Comparison of ENCODE assay signal across 14 cellular contexts in the genomic region with DNA sequence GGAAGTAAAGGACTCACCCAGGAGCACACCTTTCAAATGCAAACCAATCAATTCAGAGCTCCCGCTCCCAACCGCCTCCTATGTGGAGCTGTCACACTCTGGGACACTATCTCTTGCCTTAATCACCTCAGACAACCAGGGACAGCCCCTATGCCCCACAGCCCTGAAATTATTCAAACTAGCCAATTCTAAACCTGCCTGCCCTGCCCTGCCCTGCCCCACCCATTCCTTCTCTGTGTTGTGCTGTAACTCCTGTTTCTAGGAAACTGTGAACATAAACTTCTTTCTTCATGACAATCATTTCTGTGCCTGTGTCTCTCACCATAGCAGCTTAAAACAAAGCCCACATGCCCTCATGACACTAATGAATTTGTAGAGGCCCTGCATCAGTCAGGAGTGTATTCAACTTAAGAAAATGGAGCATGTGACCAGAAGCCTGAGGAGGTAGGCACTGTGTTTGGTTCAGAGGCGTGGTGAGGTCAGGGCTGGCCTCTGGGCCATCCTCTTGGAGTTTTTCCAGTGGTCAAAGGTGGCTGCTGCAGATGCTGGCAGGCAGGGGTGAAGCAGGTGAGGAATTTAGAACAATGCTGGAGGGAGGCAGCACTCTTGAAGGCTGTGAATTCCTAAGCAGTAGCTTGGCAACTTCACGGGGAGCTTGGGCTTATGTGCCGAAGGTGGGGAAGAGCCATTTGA.
DNase-seq lines count a peak whose midpoint lies in the region; TF ChIP-seq lines count a peak whose summit lies in the region.
"Had no signal": no experiment of that assay in that cellular context is flagged by ENCODE, and none has a peak within 500 bp of the region (broad histone marks: within the 10 kb centered on the region; RNA-seq: fewer than 3 reads in every experiment).

No MANE protein-coding gene starts in this region.

- no peaks in the 10 kb centered on the region for H3K36me3 Mint-ChIP-seq in Caco-2 (ENCODE audit: insufficient read depth, unreplicated experiment)
- H3K36me3 Mint-ChIP-seq in dendritic cell treated with granulocyte-macrophage colony-stimulating factor and Interleukin-4, amounts not matched to agents 40 ng/mL and 50 ng/mL, for 4 days (ENCODE audit: low read depth): no peaks in the 10 kb centered on the region

- H3K4me2 ChIP-seq in MM.1S (ENCODE audit: low read depth, low read length): no peak overlapping the region
- H3K4me2 ChIP-seq in neuronal stem cell (ENCODE audit: insufficient read depth, low read length, poor library complexity, severe bottlenecking): no peak overlapping the region

- no peaks in the 10 kb centered on the region for H3K79me1 ChIP-seq in neuronal stem cell (ENCODE audit: low read depth, low read length)

- no peaks in the 10 kb centered on the region for H3K9me3 ChIP-seq in Caco-2
- H3K9me3 ChIP-seq in HUES64 (ENCODE audit: insufficient read depth, low read depth, low read length): no peaks in the 10 kb centered on the region
- no peaks in the 10 kb centered on the region for H3K9me3 ChIP-seq in mucosa of rectum (ENCODE audit: control insufficient read depth in 2 of 2, low read length in 2 of 2)
- no peaks in the 10 kb centered on the region for H3K9me3 ChIP-seq in MM.1S (replicated peaks; ENCODE audit: insufficient read depth, low read length)
- no peaks in the 10 kb centered on the region for H3K9me3 ChIP-seq in neuronal stem cell (replicated peaks in 1 of 2; ENCODE audit: control insufficient read depth in 2 of 2, insufficient read depth in 1 of 2, low read depth in 1 of 2, low read length in 2 of 2)
- H3K9me3 ChIP-seq: heart right ventricle had no signal

- intact Hi-C loops in Caco-2 (cut with micrococcal nuclease; ENCODE audit: unreplicated experiment): no loop called here
- intact Hi-C loops in dendritic cell treated with granulocyte-macrophage colony-stimulating factor and Interleukin-4, amounts not matched to agents 40 ng/mL and 50 ng/mL, for 4 days (cut with micrococcal nuclease): no loop called here

- no peak overlapping the region for H3K14ac ChIP-seq in neuronal stem cell (ENCODE audit: low read length)

- H3K27ac ChIP-seq in HUES64 (ENCODE audit: low read depth, low read length) (peak overlapping the region; percentile 27; the same call in 1 of the 2 replicates), mucosa of rectum (ENCODE audit: low read depth in 2 of 2, low read length in 2 of 2) (peak overlapping the region; percentile 83 to 89), MM.1S (ENCODE audit: low read length) (no peak overlapping the region), neuronal stem cell (replicated peaks; ENCODE audit: low read length) (no peak overlapping the region)

- peaks cover 17% of the 10 kb centered on the region for H3K4me1 ChIP-seq in Caco-2
- H3K4me1 ChIP-seq in HUES64 (ENCODE audit: insufficient read depth, low read length): peaks cover 30% of the 10 kb centered on the region
- H3K4me1 ChIP-seq in mucosa of rectum (ENCODE audit: control insufficient read depth in 2 of 2, insufficient read depth in 2 of 2, low read length in 2 of 2): peaks cover 19 to 39% of the 10 kb centered on the region in 2 donors
- H3K4me1 ChIP-seq in MM.1S (ENCODE audit: low read length): peaks cover 29% of the 10 kb centered on the region
- H3K4me1 ChIP-seq in neuronal stem cell (ENCODE audit: control insufficient read depth in 2 of 2, insufficient read depth in 1 of 2, low read depth in 1 of 2, low read length in 2 of 2): peaks cover 8 to 21% of the 10 kb centered on the region in 2 donors

- H3K4me3 Mint-ChIP-seq in Caco-2 (ENCODE audit: unreplicated experiment): peak overlapping the region; percentile 13
- no peak overlapping the region for H3K4me3 Mint-ChIP-seq in dendritic cell treated with granulocyte-macrophage colony-stimulating factor and Interleukin-4, amounts not matched to agents 40 ng/mL and 50 ng/mL, for 4 days

- no peak overlapping the region for H2AK5ac ChIP-seq in neuronal stem cell (ENCODE audit: low read depth, low read length)

- H3K27ac Mint-ChIP-seq in Caco-2 (ENCODE audit: unreplicated experiment): peak overlapping the region; percentile 74
- peak overlapping the region; percentile 77 for H3K27ac Mint-ChIP-seq in dendritic cell treated with granulocyte-macrophage colony-stimulating factor and Interleukin-4, amounts not matched to agents 40 ng/mL and 50 ng/mL, for 4 days

- no peaks in the 10 kb centered on the region for H3K9me2 ChIP-seq in MM.1S (replicated peaks; ENCODE audit: insufficient read depth, low read length)

- H3K9me3 Mint-ChIP-seq in Caco-2 (ENCODE audit: unreplicated experiment): peaks cover 8% of the 10 kb centered on the region
- no peaks in the 10 kb centered on the region for H3K9me3 Mint-ChIP-seq in dendritic cell treated with granulocyte-macrophage colony-stimulating factor and Interleukin-4, amounts not matched to agents 40 ng/mL and 50 ng/mL, for 4 days

- H3K27me3 Mint-ChIP-seq in Caco-2 (ENCODE audit: insufficient read depth, unreplicated experiment): no peaks in the 10 kb centered on the region
- H3K27me3 Mint-ChIP-seq in dendritic cell treated with granulocyte-macrophage colony-stimulating factor and Interleukin-4, amounts not matched to agents 40 ng/mL and 50 ng/mL, for 4 days: peaks cover 2% of the 10 kb centered on the region

- peaks cover 22% of the 10 kb centered on the region for H3K4me1 Mint-ChIP-seq in Caco-2 (ENCODE audit: low read depth, unreplicated experiment)
- H3K4me1 Mint-ChIP-seq in dendritic cell treated with granulocyte-macrophage colony-stimulating factor and Interleukin-4, amounts not matched to agents 40 ng/mL and 50 ng/mL, for 4 days (ENCODE audit: low read depth): peaks cover 43% of the 10 kb centered on the region

- no peaks in the 10 kb centered on the region for H3K79me2 ChIP-seq in MM.1S (ENCODE audit: low read length)

- H3K18ac ChIP-seq in neuronal stem cell (ENCODE audit: low read length): no peak overlapping the region

- H3K36me3 ChIP-seq in Caco-2 (ENCODE audit: control insufficient read depth, insufficient read depth, low read length) (no peaks in the 10 kb centered on the region), HUES64 (ENCODE audit: insufficient read depth, low read length) (no peaks in the 10 kb centered on the region), mucosa of rectum (ENCODE audit: control insufficient read depth in 2 of 2, insufficient read depth in 2 of 2, low read length in 2 of 2) (no peaks in the 10 kb centered on the region), MM.1S (replicated peaks; ENCODE audit: insufficient read depth, low read length) (no peaks in the 10 kb centered on the region), neuronal stem cell (replicated peaks in 1 of 2; ENCODE audit: control insufficient read depth in 2 of 2, insufficient read depth in 2 of 2, low read length in 2 of 2) (no peaks in the 10 kb centered on the region)
- H3K36me3 ChIP-seq: heart right ventricle had no signal

- H3F3A ChIP-seq in MM.1S (ENCODE audit: insufficient read depth, low read length): peaks cover 19% of the 10 kb centered on the region

- H3K23ac ChIP-seq in neuronal stem cell (ENCODE audit: low read depth, low read length, poor library complexity): no peak overlapping the region

- H2BK15ac ChIP-seq in neuronal stem cell (ENCODE audit: low read length): no peak overlapping the region

- H4K8ac ChIP-seq in neuronal stem cell (ENCODE audit: low read depth, low read length): no peak overlapping the region

- no peak overlapping the region for H2BK5ac ChIP-seq in neuronal stem cell (ENCODE audit: low read length)

- no peak overlapping the region for H2BK120ac ChIP-seq in neuronal stem cell (ENCODE audit: low read depth, low read length)

- BruUV-seq in Caco-2 (replicated peaks; lab: Mats Ljungman, UMichigan): no TSS peak

- H2AFZ ChIP-seq in MM.1S (ENCODE audit: low read length): no peak overlapping the region
- H2AFZ ChIP-seq in neuronal stem cell (ENCODE audit: low read length): no peak overlapping the region

- WGBS in HUES64: 37% methylated on average over 5 of the region's 5 CpGs
- WGBS in neuronal stem cell (ENCODE audit: extremely low coverage in 2 of 2, insufficient read length in 2 of 2, insufficient replicate concordance in 1 of 2), 2 donors: no CpG with 5 or more reads among the region's 5 CpGs

- no peak overlapping the region for H2BK12ac ChIP-seq in neuronal stem cell (ENCODE audit: low read length)

- no peak overlapping the region for H3K9ac ChIP-seq in HUES64 (ENCODE audit: low read depth, low read length)
- H3K9ac ChIP-seq in mucosa of rectum (ENCODE audit: low read depth in 1 of 2, low read length in 2 of 2): peak overlapping the region in 1 of 2 donors; percentile 10
- H3K9ac ChIP-seq in MM.1S (ENCODE audit: low read length): no peak overlapping the region
- no peak overlapping the region for H3K9ac ChIP-seq in neuronal stem cell (ENCODE audit: low read depth, low read length, poor library complexity)

- no peak overlapping the region for H4K91ac ChIP-seq in neuronal stem cell (ENCODE audit: low read depth, low read length, poor library complexity)

- CTCF ChIA-PET in Caco-2 (lab: Charles Lee): no interaction called here

- TF ChIP-seq CTCF in Caco-2 (IDR thresholded peaks at IDR 0.05; ENCODE audit: insufficient read depth in 1 of 2, low read depth in 1 of 2, low read length in 1 of 2, severe bottlenecking in 1 of 2, unreplicated experiment in 1 of 2) (no peak), MM.1S (IDR thresholded peaks at IDR 0.05; ENCODE audit: low read length) (no peak)

- H3K4me3 ChIP-seq in Caco-2 (ENCODE audit: low read depth, low read length): no peak overlapping the region
- H3K4me3 ChIP-seq in HUES64 (ENCODE audit: low read length): no peak overlapping the region
- peak overlapping the region in 1 of 2 donors; percentile 47 for H3K4me3 ChIP-seq in mucosa of rectum (ENCODE audit: low read length in 2 of 2)
- H3K4me3 ChIP-seq in MM.1S (ENCODE audit: low read length): no peak overlapping the region
- H3K4me3 ChIP-seq in neuronal stem cell (ENCODE audit: low read length in 2 of 2): no peak overlapping the region
- H3K4me3 ChIP-seq: heart right ventricle had no signal

- H3K27me3 ChIP-seq in Caco-2 (replicated peaks; ENCODE audit: control insufficient read depth, insufficient read depth, low read length) (no peaks in the 10 kb centered on the region), HUES64 (ENCODE audit: insufficient read depth, low read length) (no peaks in the 10 kb centered on the region), mucosa of rectum (ENCODE audit: control insufficient read depth in 2 of 2, insufficient read depth in 2 of 2, low read length in 2 of 2) (no peaks in the 10 kb centered on the region), MM.1S (replicated peaks; ENCODE audit: insufficient read depth, low read length) (no peaks in the 10 kb centered on the region), neuronal stem cell (ENCODE audit: control insufficient read depth in 3 of 3, insufficient read depth in 3 of 3, low read depth in 1 of 3, low read length in 3 of 3) (no peaks in the 10 kb centered on the region)

- DNase-seq in Caco-2 (peak; percentile 55 to 74), MM.1S (no peak), neuronal stem cell (ENCODE audit: low spot score) (no peak), T-helper 9 cell (no peak), SHP77 treated with DMSO at 0.1 percent for 48 hours (lab: John Stamatoyannopoulos, UW) (no peak)
- DNase-seq: activated gamma-delta T cell; cortex of kidney; heart right ventricle; NCI-H1417; NK-92 treated with Interleukin-12 subunit alpha and Interleukin-12 subunit beta, amount 100 ng/mL, for 24 hours; substantia nigra had no signal

- no peak overlapping the region for H3K4ac ChIP-seq in neuronal stem cell (ENCODE audit: low read length)

- no peaks in the 10 kb centered on the region for H4K20me1 ChIP-seq in MM.1S (ENCODE audit: insufficient read depth, low read length)

- POLR2A ChIA-PET in Caco-2 (lab: Charles Lee): no interaction called here

Comparison
In these comparisons a context has a peak if more than half of its experiments do, and no peak if none do; other contexts are left out.
1. DNase-seq: peak in Caco-2 (2 of 2); none in MM.1S (single experiment), neuronal stem cell (single experiment), T-helper 9 cell (single experiment) and SHP77 treated with DMSO at 0.1 percent for 48 hours (single experiment).
2. H3K27ac ChIP-seq: peak in HUES64 (single experiment) and mucosa of rectum (2 of 2); none in MM.1S (single experiment) and neuronal stem cell (single experiment).